ENCODE assay signal across 18 cellular contexts in the genomic region with DNA sequence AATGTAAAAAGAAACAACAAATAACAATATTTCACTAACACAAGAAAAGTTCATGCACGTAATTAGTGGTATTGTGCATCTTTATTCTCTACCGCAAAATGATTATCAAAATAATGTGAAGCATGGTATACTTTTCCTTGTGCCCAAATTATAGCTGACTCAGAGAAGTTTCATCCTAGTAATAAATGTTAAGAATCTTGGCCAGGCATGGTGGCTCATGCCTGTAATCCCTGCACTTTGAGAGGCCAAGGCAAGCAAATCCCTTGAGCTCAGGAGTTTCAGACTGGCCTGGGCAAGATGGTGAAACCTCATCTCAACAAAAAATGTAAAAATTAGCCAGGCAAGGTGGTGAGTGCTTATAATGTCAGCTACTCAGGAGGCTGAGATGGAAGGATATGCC.
"Had no signal": no experiment of that assay in that cellular context is flagged by ENCODE, and none has a peak within 500 bp of the region (broad histone marks: within the 10 kb centered on the region; RNA-seq: fewer than 3 reads in every experiment).

No MANE protein-coding gene starts in this region.

- H3K27me3 ChIP-seq: adrenal gland, heart right ventricle, right atrium auricular region, thyroid gland had no signal

- H3K9me3 Mint-ChIP-seq: activated T-helper 1 cell treated with anti-CD3 and anti-CD28 coated beads, Interleukin-12 subunit alpha, Interleukin-12 subunit beta, Interleukin-2, Interleukin-4 antibody, amounts not matched to agents 30 ng/mL and 10 ng/mL and 1 ng/mL, durations not matched to agents 14 hours and 24 hours and 36 hours; central memory CD8-positive, alpha-beta T cell; dendritic cell treated with granulocyte-macrophage colony-stimulating factor and Interleukin-4, amounts not matched to agents 40 ng/mL and 50 ng/mL, for 4 days; endodermal cell had no signal

- ATAC-seq: activated CD8-positive, alpha-beta T cell treated with anti-CD3 and anti-CD28 coated beads, Interleukin-2, amount 10 ng/mL, durations not matched to agents 7 days and 5 days had no signal

- DNase-seq: activated CD4-positive, alpha-beta T cell treated with anti-CD3 and anti-CD28 coated beads for 48 hours; activated CD8-positive, alpha-beta memory T cell treated with anti-CD3 and anti-CD28 coated beads, Interleukin-2, amount 50 U/mL, for 48 hours; activated CD8-positive, alpha-beta T cell treated with anti-CD3 and anti-CD28 coated beads, Interleukin-2, amount 10 ng/mL, durations not matched to agents 7 days and 5 days; activated naive CD4-positive, alpha-beta T cell treated with Interleukin-2 at 50 U/mL for 16 hours; adrenal gland; endodermal cell; erythroblast; heart right ventricle; kidney; left ventricle myocardium inferior; mesendoderm; small intestine; T-helper 9 cell; thyroid gland had no signal

- H3K4me3 ChIP-seq: adrenal gland, heart right ventricle, left ventricle myocardium inferior, right atrium auricular region, thyroid gland had no signal

- H3K27me3 Mint-ChIP-seq: central memory CD8-positive, alpha-beta T cell; dendritic cell treated with granulocyte-macrophage colony-stimulating factor and Interleukin-4, amounts not matched to agents 40 ng/mL and 50 ng/mL, for 4 days had no signal

- H3K27ac ChIP-seq: adrenal gland, heart right ventricle, left ventricle myocardium inferior, right atrium auricular region, thyroid gland had no signal

- H3K27ac Mint-ChIP-seq: activated CD8-positive, alpha-beta T cell treated with anti-CD3 and anti-CD28 coated beads, Interleukin-2, amount 10 ng/mL, durations not matched to agents 7 days and 5 days; activated T-helper 1 cell treated with anti-CD3 and anti-CD28 coated beads, Interleukin-12 subunit alpha, Interleukin-12 subunit beta, Interleukin-2, Interleukin-4 antibody, amounts not matched to agents 30 ng/mL and 10 ng/mL and 1 ng/mL, durations not matched to agents 14 hours and 24 hours and 36 hours; dendritic cell treated with granulocyte-macrophage colony-stimulating factor and Interleukin-4, amounts not matched to agents 40 ng/mL and 50 ng/mL, for 4 days; endodermal cell had no signal

- H3K4me3 Mint-ChIP-seq: activated CD8-positive, alpha-beta T cell treated with anti-CD3 and anti-CD28 coated beads, Interleukin-2, amount 10 ng/mL, durations not matched to agents 7 days and 5 days; activated T-helper 1 cell treated with anti-CD3 and anti-CD28 coated beads, Interleukin-12 subunit alpha, Interleukin-12 subunit beta, Interleukin-2, Interleukin-4 antibody, amounts not matched to agents 30 ng/mL and 10 ng/mL and 1 ng/mL, durations not matched to agents 14 hours and 24 hours and 36 hours; central memory CD8-positive, alpha-beta T cell; dendritic cell treated with granulocyte-macrophage colony-stimulating factor and Interleukin-4, amounts not matched to agents 40 ng/mL and 50 ng/mL, for 4 days; endodermal cell had no signal

- H3K9me3 ChIP-seq: adrenal gland, heart right ventricle, left ventricle myocardium inferior, right atrium auricular region, thyroid gland had no signal

- H3K4me1 Mint-ChIP-seq: endodermal cell had no signal

- H3K36me3 ChIP-seq: adrenal gland, right atrium auricular region had no signal
